8 cellular contexts compared by ENCODE assay signal in genomic region chr1:234372011-234372757, GRCh38. TPM values are rescaled to one million over a fixed set of nuclear protein-coding genes. Genes with fewer than 3 reads are reported as not detected.
DNase-seq lines count a peak whose midpoint lies in the region; ATAC-seq and TF ChIP-seq lines count a peak whose summit lies in the region.

No MANE protein-coding gene starts in this region.

- H3K9me2 ChIP-seq in OCI-LY7 (ENCODE audit: insufficient read depth, low read length) = no peaks in the 10 kb centered on the region

- CTCF ChIA-PET in OCI-LY7 (lab: Charles Lee; ENCODE audit: unreplicated experiment) = no interaction called here

- intact Hi-C loops in OCI-LY7 (cut with micrococcal nuclease; ENCODE audit: unreplicated experiment) = loop anchor here (5.0 kb wide), 1 partner anchor 240 kb away; the partner anchor contains the start of gene IRF2BP2
- intact Hi-C loops in prostate gland (cut with DNase I) = no loop called here

- no peaks in the 10 kb centered on the region for H3K9me3 ChIP-seq in OCI-LY7 (ENCODE audit: low read length)
- no peaks in the 10 kb centered on the region for H3K9me3 ChIP-seq in prostate gland

- H2AFZ ChIP-seq in OCI-LY7 (ENCODE audit: low read length) = peak overlapping the region; percentile 87; the same call in 1 of the 2 replicates

- no peak for ATAC-seq in HG03095 (IDR thresholded peaks at IDR 0.05; ENCODE audit: unreplicated experiment)
- no peak for ATAC-seq in HG02840 (IDR thresholded peaks at IDR 0.05; ENCODE audit: low FRiP score, unreplicated experiment)

- no peaks in the 10 kb centered on the region for H3K27me3 ChIP-seq in prostate gland (replicated peaks; ENCODE audit: insufficient read depth)

- no peaks in the 10 kb centered on the region for H4K20me1 ChIP-seq in OCI-LY7 (ENCODE audit: insufficient read depth, low read length)

- 45% methylated on average over 9 of the region's 9 CpGs for WGBS in prostate gland

- no peak for TF ChIP-seq POLR2A in prostate gland (IDR thresholded peaks at IDR 0.05)

- TF ChIP-seq CTCF in OCI-LY7 (conservative IDR thresholded peaks at IDR 0.05; ENCODE audit: low read length) (no peak), epithelial cell of esophagus (IDR thresholded peaks at IDR 0.05; ENCODE audit: insufficient read depth, low read depth, low read length, missing control alignments) (no peak), prostate gland (IDR thresholded peaks at IDR 0.05) (no peak)

- DNase-seq in OCI-LY7 (ENCODE audit: low spot score) (peak; percentile 19), epithelial cell of esophagus (ENCODE audit: low read depth) (peak; percentile 9), prostate gland (ENCODE audit: low spot score) (no peak), NCI-H82 (lab: John Stamatoyannopoulos, UW) (no peak), NCI-H1930 (lab: John Stamatoyannopoulos, UW) (no peak)

- H3K4me3 ChIP-seq in GM08714 (ENCODE audit: low read length) = peak overlapping the region; percentile 93; the same call in 1 of the 2 replicates
- H3K4me3 ChIP-seq in OCI-LY7 (ENCODE audit: low read depth, low read length, poor library complexity, severe bottlenecking) = peak overlapping the region; percentile 92
- peak overlapping the region; percentile 86 for H3K4me3 ChIP-seq in epithelial cell of esophagus (ENCODE audit: low read length)
- H3K4me3 ChIP-seq in prostate gland = peak overlapping the region; percentile 76 to 84

- peak overlapping the region; percentile 87 for H3K4me2 ChIP-seq in OCI-LY7 (ENCODE audit: low read length)

- peaks cover 37% of the 10 kb centered on the region; the same call in 1 of the 2 replicates for H3K79me2 ChIP-seq in OCI-LY7 (ENCODE audit: insufficient read depth, low read depth, low read length)

- H3K36me3 ChIP-seq in OCI-LY7 (ENCODE audit: insufficient read depth, low read length) = peaks cover 20% of the 10 kb centered on the region
- no peaks in the 10 kb centered on the region for H3K36me3 ChIP-seq in prostate gland

- H3K27ac ChIP-seq in OCI-LY7 (ENCODE audit: low read depth, low read length, poor library complexity, severe bottlenecking) = peak overlapping the region; percentile 95
- peak overlapping the region; percentile 89 to 93 for H3K27ac ChIP-seq in prostate gland

- no TSS peak for BruUV-seq in OCI-LY7 (replicated peaks; lab: Mats Ljungman, UMichigan)

- H3K4me1 ChIP-seq in OCI-LY7 (ENCODE audit: insufficient read depth, low read length, poor library complexity, severe bottlenecking) (peaks cover 35% of the 10 kb centered on the region), prostate gland (replicated peaks) (peaks cover 10% of the 10 kb centered on the region)

- POLR2A ChIA-PET in OCI-LY7 (lab: Charles Lee) = interaction anchor here (0.7 to 2.6 kb wide), 6 partner anchors 8 to 108 kb away, joined by 3 to 35 read pairs (median 4); no protein-coding TSS in a partner anchor

RNA-seq across cellular contexts. Expression of gene COA6, which starts 1.1 kb away (rescaled TPM):
- total RNA-seq in OCI-LY7 (2014; rRNA removed; shearing (Covaris generic)) = 40.1 and 45.5 TPM in 2 replicates
- total RNA-seq in OCI-LY7 (2022) = 30.7 and 35.2 TPM in 2 replicates
- total RNA-seq in prostate gland = 10 to 100 TPM; 16.0 to 31.3 TPM

Comparison
In these comparisons a context has a peak if more than half of its experiments do, and no peak if none do; other contexts are left out.
1. DNase-seq: peak in OCI-LY7 (single experiment) and epithelial cell of esophagus (single experiment); none in prostate gland (single experiment), NCI-H82 (single experiment) and NCI-H1930 (0 of 2).
2. Peak in every context shown above with its lines, with median percentiles within 50 percentile points of each other: H3K4me3 ChIP-seq.